In genomic region chr13:24823122-24823710, GRCh38 we compare ENCODE assay signal across 14 cellular contexts. TPM values are rescaled to one million over a fixed set of nuclear protein-coding genes. Genes with fewer than 3 reads are reported as not detected.
"Had no signal": no experiment of that assay in that cellular context is flagged by ENCODE, and none has a peak within 500 bp of the region (broad histone marks: within the 10 kb centered on the region; RNA-seq: fewer than 3 reads in every experiment).

No MANE protein-coding gene starts in this region.

RNA-seq across cellular contexts. Expression of gene RNF17, which starts 59.2 kb away (rescaled TPM):
- total RNA-seq: chondrocyte, colonic mucosa, dermis microvascular lymphatic vessel endothelial cell, endodermal cell, esophagus mucosa, kidney, left cardiac atrium, left lung, left ventricle myocardium superior, lower lobe of right lung, mesothelial cell of epicardium, mucosa of descending colon, myocyte had no signal
- polyA plus RNA-seq: immature natural killer cell had no signal
